27 cellular contexts compared by ENCODE assay signal in genomic region chr17:4378626-4379025, GRCh38. TPM values are rescaled to one million over a fixed set of nuclear protein-coding genes. Genes with fewer than 3 reads are reported as not detected.
A peak's percentile ranks its signal among the peaks of the same experiment; 100 is the strongest.
DNase-seq lines count a peak whose midpoint lies in the region; ATAC-seq, FAIRE-seq and TF ChIP-seq lines count a peak whose summit lies in the region.
"Had no signal": no experiment of that assay in that cellular context is flagged by ENCODE, and none has a peak within 500 bp of the region (broad histone marks: within the 10 kb centered on the region; RNA-seq: fewer than 3 reads in every experiment).

No MANE protein-coding gene starts in this region.

- H3K27ac Mint-ChIP-seq in IgD-negative memory B cell: peak overlapping the region in 2 of 3 donors; percentile 7 to 81
- H3K27ac Mint-ChIP-seq in activated T-helper 2 cell treated with anti-CD3 and anti-CD28 coated beads, Interferon-gamma antibody, Interleukin-2, Interleukin-4, amounts not matched to agents 10 μg/mL and 5 μg/mL and 100 μg/mL, durations not matched to agents 14 hours and 24 hours and 36 hours: peak overlapping the region; percentile 25
- no peak overlapping the region for H3K27ac Mint-ChIP-seq in HFFc6
- H3K27ac Mint-ChIP-seq: CD14-positive monocyte; CD4-positive, CD25-positive, alpha-beta regulatory T cell had no signal

- H3K36me3 Mint-ChIP-seq in IgD-negative memory B cell (no peaks in the 10 kb centered on the region), HFFc6 (ENCODE audit: low read depth) (no peaks in the 10 kb centered on the region)
- no peaks in the 10 kb centered on the region for H3K36me3 Mint-ChIP-seq in activated T-helper 2 cell treated with anti-CD3 and anti-CD28 coated beads, Interferon-gamma antibody, Interleukin-2, Interleukin-4, amounts not matched to agents 10 μg/mL and 5 μg/mL and 100 μg/mL, durations not matched to agents 14 hours and 24 hours and 36 hours (ENCODE audit: low read depth)
- H3K36me3 Mint-ChIP-seq: CD14-positive monocyte; CD4-positive, alpha-beta memory T cell; CD4-positive, CD25-positive, alpha-beta regulatory T cell; CD8-positive, alpha-beta memory T cell had no signal

- ATAC-seq in HG03175 (IDR thresholded peaks at IDR 0.05; ENCODE audit: unreplicated experiment) (no peak), HG03460 (IDR thresholded peaks at IDR 0.05; ENCODE audit: unreplicated experiment) (no peak)
- ATAC-seq: GM12878 had no signal

- no peak for TF ChIP-seq CTCF in HFFc6 (IDR thresholded peaks at IDR 0.05)

- H3K9me3 Mint-ChIP-seq in IgD-negative memory B cell (no peaks in the 10 kb centered on the region), HFFc6 (no peaks in the 10 kb centered on the region)
- H3K9me3 Mint-ChIP-seq in activated T-helper 2 cell treated with anti-CD3 and anti-CD28 coated beads, Interferon-gamma antibody, Interleukin-2, Interleukin-4, amounts not matched to agents 10 μg/mL and 5 μg/mL and 100 μg/mL, durations not matched to agents 14 hours and 24 hours and 36 hours: no peaks in the 10 kb centered on the region
- H3K9me3 Mint-ChIP-seq: CD14-positive monocyte; CD4-positive, CD25-positive, alpha-beta regulatory T cell; CD8-positive, alpha-beta memory T cell had no signal

- no peaks in the 10 kb centered on the region for H3K27me3 Mint-ChIP-seq in IgD-negative memory B cell
- no peaks in the 10 kb centered on the region for H3K27me3 Mint-ChIP-seq in activated T-helper 2 cell treated with anti-CD3 and anti-CD28 coated beads, Interferon-gamma antibody, Interleukin-2, Interleukin-4, amounts not matched to agents 10 μg/mL and 5 μg/mL and 100 μg/mL, durations not matched to agents 14 hours and 24 hours and 36 hours (ENCODE audit: low read depth)
- H3K27me3 Mint-ChIP-seq in HFFc6 (ENCODE audit: insufficient read depth): peaks cover 11% of the 10 kb centered on the region; the same call in 1 of the 2 replicates
- H3K27me3 Mint-ChIP-seq: CD4-positive, alpha-beta memory T cell had no signal

- H3K4me3 Mint-ChIP-seq in IgD-negative memory B cell (no peak overlapping the region), HFFc6 (no peak overlapping the region)
- H3K4me3 Mint-ChIP-seq in activated T-helper 2 cell treated with anti-CD3 and anti-CD28 coated beads, Interferon-gamma antibody, Interleukin-2, Interleukin-4, amounts not matched to agents 10 μg/mL and 5 μg/mL and 100 μg/mL, durations not matched to agents 14 hours and 24 hours and 36 hours (ENCODE audit: low read depth): no peak overlapping the region
- H3K4me3 Mint-ChIP-seq: CD14-positive monocyte; CD8-positive, alpha-beta memory T cell had no signal

- intact Hi-C loops in activated T-helper 2 cell treated with anti-CD3 and anti-CD28 coated beads, Interferon-gamma antibody, Interleukin-2, Interleukin-4, amounts not matched to agents 10 μg/mL and 5 μg/mL and 100 μg/mL, durations not matched to agents 14 hours and 24 hours and 36 hours (cut with micrococcal nuclease): loop anchor here (5.0 kb wide), 1 partner anchor 34 kb away; no protein-coding TSS in a partner anchor

- no peak for TF ChIP-seq POLR2A in GM12892 (IDR thresholded peaks at IDR 0.05; ENCODE audit: low read depth, low read length)

- peaks cover 15 to 24% (median 23%) of the 10 kb centered on the region in 3 donors for H3K4me1 Mint-ChIP-seq in IgD-negative memory B cell
- H3K4me1 Mint-ChIP-seq in activated T-helper 2 cell treated with anti-CD3 and anti-CD28 coated beads, Interferon-gamma antibody, Interleukin-2, Interleukin-4, amounts not matched to agents 10 μg/mL and 5 μg/mL and 100 μg/mL, durations not matched to agents 14 hours and 24 hours and 36 hours (ENCODE audit: low read depth): peaks cover 33% of the 10 kb centered on the region
- no peaks in the 10 kb centered on the region for H3K4me1 Mint-ChIP-seq in HFFc6 (ENCODE audit: low read depth)

- DNase-seq in GM12892 (ENCODE audit: insufficient read length) (no peak), HFFc6 (no peak), pons (ENCODE audit: low spot score) (no peak)
- no peak for DNase-seq in activated T-helper 2 cell treated with anti-CD3 and anti-CD28 coated beads, Interferon-gamma antibody, Interleukin-2, Interleukin-4, amounts not matched to agents 10 μg/mL and 5 μg/mL and 100 μg/mL, durations not matched to agents 14 hours and 24 hours and 36 hours (ENCODE audit: low spot score)
- DNase-seq: 8988T; ACHN; BE2C; C1 segment of cervical spinal cord; CD4-positive, alpha-beta memory T cell; CD4-positive, CD25-positive, alpha-beta regulatory T cell; CD8-positive, alpha-beta memory T cell; COR-L47; DMS 273 treated with DMSO at 0.1 percent for 48 hours; DMS153; DMS53; DMS79; DND-41; EL; GDM1 had no signal

- peak; percentile 48 for FAIRE-seq in GM12892 (lab: Jason Lieb, UNC)
- FAIRE-seq: A204.1, GM12878 had no signal

RNA-seq across cellular contexts. Expression of gene UBE2G1, which starts 12.2 kb away (rescaled TPM):
- polyA plus RNA-seq in GM12892 (2012; ENCODE audit: missing spikeins): 39.7 TPM
- 97.5 TPM for polyA plus RNA-seq in IgD-negative memory B cell
- 74.1 and 74.5 TPM in 2 replicates for total RNA-seq in activated T-helper 2 cell treated with anti-CD3 and anti-CD28 coated beads, Interferon-gamma antibody, Interleukin-2, Interleukin-4, amounts not matched to agents 10 μg/mL and 5 μg/mL and 100 μg/mL, durations not matched to agents 14 hours and 24 hours and 36 hours
- total RNA-seq in HFFc6 (2021; fragmentation: NEBNext Ultra II Directional; extraction: Animal tissue kit (Norgen Biotek cat#: 25700)): 10 to 100 TPM; 56.3 to 73.1 (median 62.6) TPM

RNA-seq across cellular contexts. Expression of gene SPNS3, which starts 55.1 kb away (rescaled TPM):
- polyA plus RNA-seq in GM12892 (2012; ENCODE audit: missing spikeins): 0.11 TPM
- 0.94 TPM for polyA plus RNA-seq in IgD-negative memory B cell
- total RNA-seq in activated T-helper 2 cell treated with anti-CD3 and anti-CD28 coated beads, Interferon-gamma antibody, Interleukin-2, Interleukin-4, amounts not matched to agents 10 μg/mL and 5 μg/mL and 100 μg/mL, durations not matched to agents 14 hours and 24 hours and 36 hours: 2.8 and 3.3 TPM in 2 replicates
- total RNA-seq in HFFc6 (2021; fragmentation: NEBNext Ultra II Directional; extraction: Animal tissue kit (Norgen Biotek cat#: 25700)): not detected
- total RNA-seq: A673 had no signal
- polyA plus RNA-seq: AG04450 had no signal
